ENCODE assay signal across 20 cellular contexts in genomic region chr2:28765316-28765715, GRCh38. TPM values are rescaled to one million over a fixed set of nuclear protein-coding genes. Genes with fewer than 3 reads are reported as not detected.
DNase-seq lines count a peak whose midpoint lies in the region; ATAC-seq, FAIRE-seq and TF ChIP-seq lines count a peak whose summit lies in the region.
"Had no signal": no experiment of that assay in that cellular context is flagged by ENCODE, and none has a peak within 500 bp of the region (broad histone marks: within the 10 kb centered on the region; RNA-seq: fewer than 3 reads in every experiment).

No MANE protein-coding gene starts in this region.

- no peak for ATAC-seq in activated naive CD8-positive, alpha-beta T cell treated with anti-CD3 and anti-CD28 coated beads, Interleukin-2, amount 50 U/mL, for 24 hours
- no peak for ATAC-seq in naive thymus-derived CD4-positive, alpha-beta T cell
- ATAC-seq in HG02571 (IDR thresholded peaks at IDR 0.05; ENCODE audit: unreplicated experiment), result no peak
- ATAC-seq: mucosa of descending colon; Right ventricle myocardium inferior; stimulated activated memory B cell treated with anti-CD40 and anti-IgM and Interleukin-4, amounts not matched to agents 10 μg/mL and 1 μg/mL and 100 μg/mL, for 72 hours had no signal

- H3K27me3 Mint-ChIP-seq in activated naive CD8-positive, alpha-beta T cell treated with anti-CD3 and anti-CD28 coated beads, Interleukin-2, amount 50 U/mL, for 24 hours, result no peaks in the 10 kb centered on the region
- no peaks in the 10 kb centered on the region for H3K27me3 Mint-ChIP-seq in naive thymus-derived CD4-positive, alpha-beta T cell
- H3K27me3 Mint-ChIP-seq: stimulated activated memory B cell treated with anti-CD40 and anti-IgM and Interleukin-4, amounts not matched to agents 10 μg/mL and 1 μg/mL and 100 μg/mL, for 72 hours had no signal

- H3K9me3 Mint-ChIP-seq in activated naive CD8-positive, alpha-beta T cell treated with anti-CD3 and anti-CD28 coated beads, Interleukin-2, amount 50 U/mL, for 24 hours, result no peaks in the 10 kb centered on the region
- H3K9me3 Mint-ChIP-seq in naive thymus-derived CD4-positive, alpha-beta T cell, result peaks cover 0 to 2% (median 0%) of the 10 kb centered on the region in 11 donors
- H3K9me3 Mint-ChIP-seq: stimulated activated memory B cell treated with anti-CD40 and anti-IgM and Interleukin-4, amounts not matched to agents 10 μg/mL and 1 μg/mL and 100 μg/mL, for 72 hours had no signal

- no peak overlapping the region for H3K4me3 Mint-ChIP-seq in activated naive CD8-positive, alpha-beta T cell treated with anti-CD3 and anti-CD28 coated beads, Interleukin-2, amount 50 U/mL, for 24 hours
- peak overlapping the region in 6 of 10 donors; percentile 39 to 71 (median 55) for H3K4me3 Mint-ChIP-seq in naive thymus-derived CD4-positive, alpha-beta T cell
- H3K4me3 Mint-ChIP-seq: H9; stimulated activated memory B cell treated with anti-CD40 and anti-IgM and Interleukin-4, amounts not matched to agents 10 μg/mL and 1 μg/mL and 100 μg/mL, for 72 hours had no signal

- peaks cover 42 to 66% of the 10 kb centered on the region in 2 donors for H3K4me1 ChIP-seq in naive thymus-derived CD4-positive, alpha-beta T cell (ENCODE audit: control insufficient read depth in 2 of 2, insufficient read depth in 2 of 2, low read length in 2 of 2)

- peak overlapping the region; percentile 9 for H3K27ac Mint-ChIP-seq in activated naive CD8-positive, alpha-beta T cell treated with anti-CD3 and anti-CD28 coated beads, Interleukin-2, amount 50 U/mL, for 24 hours
- peak overlapping the region in 3 of 9 donors; percentile 12 to 67 (median 57) for H3K27ac Mint-ChIP-seq in naive thymus-derived CD4-positive, alpha-beta T cell
- H3K27ac Mint-ChIP-seq: stimulated activated memory B cell treated with anti-CD40 and anti-IgM and Interleukin-4, amounts not matched to agents 10 μg/mL and 1 μg/mL and 100 μg/mL, for 72 hours had no signal

- peak; percentile 23 for DNase-seq in AG08395 (ENCODE audit: low spot score)
- DNase-seq in GM03348 (ENCODE audit: low spot score), result peak; percentile 34
- DNase-seq in activated naive CD8-positive, alpha-beta T cell treated with anti-CD3 and anti-CD28 coated beads, Interleukin-2, amount 50 U/mL, for 24 hours, result no peak
- DNase-seq in naive thymus-derived CD4-positive, alpha-beta T cell, result no peak
- no peak for DNase-seq in NCI-H1930 (lab: John Stamatoyannopoulos, UW)
- DNase-seq in D721Med (ENCODE audit: insufficient read length, low spot score), result no peak
- DNase-seq in urothelium cell line (ENCODE audit: low spot score), result no peak
- DNase-seq: activated CD4-positive, alpha-beta T cell treated with anti-CD3 and anti-CD28 coated beads, Interleukin-2, amount 50 U/mL, for 1 hour; COR-L47; erythroblast; H9; left ventricle myocardium inferior; mucosa of descending colon; NCI-H1105; NCI-H69 had no signal

- H3K27me3 ChIP-seq in naive thymus-derived CD4-positive, alpha-beta T cell (ENCODE audit: control insufficient read depth in 2 of 2, insufficient read depth in 2 of 2, low read length in 2 of 2), result no peaks in the 10 kb centered on the region
- H3K27me3 ChIP-seq: right atrium auricular region had no signal

- H3K4me3 ChIP-seq in naive thymus-derived CD4-positive, alpha-beta T cell (ENCODE audit: low read length), result no peak overlapping the region
- H3K4me3 ChIP-seq: left ventricle myocardium inferior, mucosa of descending colon, right atrium auricular region had no signal

- intact Hi-C loops in naive thymus-derived CD4-positive, alpha-beta T cell (cut with micrococcal nuclease), result no loop called here

- no peak for FAIRE-seq in D721Med (lab: Jason Lieb, UNC)
- FAIRE-seq in urothelium cell line (lab: Jason Lieb, UNC), result no peak
- FAIRE-seq: GM12891 had no signal

- H3K36me3 Mint-ChIP-seq in activated naive CD8-positive, alpha-beta T cell treated with anti-CD3 and anti-CD28 coated beads, Interleukin-2, amount 50 U/mL, for 24 hours (ENCODE audit: low read depth), result peaks cover 27% of the 10 kb centered on the region
- peaks cover 0 to 16% (median 5%) of the 10 kb centered on the region in 5 donors for H3K36me3 Mint-ChIP-seq in naive thymus-derived CD4-positive, alpha-beta T cell

- H3K9me3 ChIP-seq in naive thymus-derived CD4-positive, alpha-beta T cell (ENCODE audit: control insufficient read depth in 2 of 3, low read length in 3 of 3), result no peaks in the 10 kb centered on the region
- H3K9me3 ChIP-seq: left ventricle myocardium inferior, mucosa of descending colon, right atrium auricular region had no signal

- H3K36me3 ChIP-seq in naive thymus-derived CD4-positive, alpha-beta T cell (ENCODE audit: control insufficient read depth in 2 of 3, insufficient read depth in 3 of 3, low read length in 3 of 3), result no peaks in the 10 kb centered on the region
- H3K36me3 ChIP-seq: right atrium auricular region had no signal

- H3K4me1 Mint-ChIP-seq in activated naive CD8-positive, alpha-beta T cell treated with anti-CD3 and anti-CD28 coated beads, Interleukin-2, amount 50 U/mL, for 24 hours, result peaks cover 87% of the 10 kb centered on the region
- peaks cover 41 to 100% (median 90%) of the 10 kb centered on the region in 7 donors for H3K4me1 Mint-ChIP-seq in naive thymus-derived CD4-positive, alpha-beta T cell

- no peak for TF ChIP-seq CTCF in D721Med (IDR thresholded peaks at IDR 0.05; ENCODE audit: insufficient read depth, missing control alignments)

- POLR2A ChIA-PET in naive thymus-derived CD4-positive, alpha-beta T cell (lab: Charles Lee), result no interaction called here

- H3K27ac ChIP-seq in naive thymus-derived CD4-positive, alpha-beta T cell (ENCODE audit: low read depth, low read length), result no peak overlapping the region
- H3K27ac ChIP-seq: left ventricle myocardium inferior, right atrium auricular region had no signal

- CTCF ChIA-PET in naive thymus-derived CD4-positive, alpha-beta T cell (lab: Charles Lee), result no interaction called here

RNA-seq across cellular contexts. Expression of gene PPP1CB, which starts 13.7 kb away (rescaled TPM):
- total RNA-seq in naive thymus-derived CD4-positive, alpha-beta T cell, result 100 to 1,000 TPM; 202 to 223 (median 210) TPM
- 100 to 1,000 TPM in 1 of 2 donors, 10 to 100 TPM in 1; 73.5 to 100 TPM for polyA plus RNA-seq in naive thymus-derived CD4-positive, alpha-beta T cell

RNA-seq across cellular contexts. Expression of gene SPDYA, which starts 45.3 kb away (rescaled TPM):
- total RNA-seq in naive thymus-derived CD4-positive, alpha-beta T cell, result 1 to 10 TPM; 1.3 to 9.8 (median 4.6) TPM
- polyA plus RNA-seq in naive thymus-derived CD4-positive, alpha-beta T cell, result not detected

Comparison
In these comparisons a context has a peak if more than half of its experiments do, and no peak if none do; other contexts are left out.
1. DNase-seq: peak in AG08395 (single experiment) and GM03348 (single experiment); none in activated naive CD8-positive, alpha-beta T cell treated with anti-CD3 and anti-CD28 coated beads, Interleukin-2, amount 50 U/mL, for 24 hours (single experiment), naive thymus-derived CD4-positive, alpha-beta T cell (0 of 9), NCI-H1930 (0 of 2), D721Med (single experiment) and urothelium cell line (single experiment).